Comparison of ENCODE assay signal across 12 cellular contexts in genomic region chr9:120924698-120925534, GRCh38. TPM values are rescaled to one million over a fixed set of nuclear protein-coding genes. Genes with fewer than 3 reads are reported as not detected.
DNase-seq lines count a peak whose midpoint lies in the region; ATAC-seq and TF ChIP-seq lines count a peak whose summit lies in the region.
"Had no signal": no experiment of that assay in that cellular context is flagged by ENCODE, and none has a peak within 500 bp of the region (broad histone marks: within the 10 kb centered on the region; RNA-seq: fewer than 3 reads in every experiment).

No MANE protein-coding gene starts in this region.

- POLR2A ChIA-PET in RWPE1 (lab: Yijun Ruan, JAX; ENCODE audit: low non-redundant PET) = no interaction called here
- POLR2A ChIA-PET in SK-N-SH (lab: Yijun Ruan, JAX) = no interaction called here

- no peaks in the 10 kb centered on the region for H3K9me2 ChIP-seq in SK-N-SH

- H3F3A ChIP-seq in SK-N-SH (replicated peaks; ENCODE audit: insufficient read depth) = peaks cover 5% of the 10 kb centered on the region

- H3K9me3 Mint-ChIP-seq in stimulated activated memory B cell treated with anti-CD40 and anti-IgM and Interleukin-4, amounts not matched to agents 10 μg/mL and 1 μg/mL and 100 μg/mL, for 72 hours = no peaks in the 10 kb centered on the region

- H3K36me3 ChIP-seq in duodenal mucosa (ENCODE audit: control insufficient read depth in 1 of 2, insufficient read depth in 2 of 2, low read length in 2 of 2) (no peaks in the 10 kb centered on the region), SK-N-SH (replicated peaks in 1 of 2; ENCODE audit: control insufficient read depth in 1 of 2, insufficient read depth in 2 of 2, low read length in 1 of 2) (no peaks in the 10 kb centered on the region)
- H3K36me3 ChIP-seq: brain microvascular endothelial cell had no signal

- no peak for TF ChIP-seq EP300 in SK-N-SH (IDR thresholded peaks at IDR 0.05; ENCODE audit: borderline replicate concordance in 1 of 2, low read depth in 1 of 2, low read length in 1 of 2)

- no peaks in the 10 kb centered on the region for H3K27me3 Mint-ChIP-seq in stimulated activated memory B cell treated with anti-CD40 and anti-IgM and Interleukin-4, amounts not matched to agents 10 μg/mL and 1 μg/mL and 100 μg/mL, for 72 hours

- H3K9ac ChIP-seq in duodenal mucosa (ENCODE audit: low read depth in 1 of 2, low read length in 2 of 2) = peak overlapping the region; percentile 41 to 48
- H3K9ac ChIP-seq in SK-N-SH = no peak overlapping the region

- H3K4me2 ChIP-seq in SK-N-SH = no peak overlapping the region

- no peaks in the 10 kb centered on the region for H3K9me3 ChIP-seq in duodenal mucosa (ENCODE audit: control insufficient read depth in 1 of 2, low read length in 2 of 2)
- H3K9me3 ChIP-seq in SK-N-SH = no peaks in the 10 kb centered on the region

- no peak for TF ChIP-seq RAD21 in SK-N-SH (IDR thresholded peaks at IDR 0.05; ENCODE audit: low read length)

- peaks cover 59% of the 10 kb centered on the region for H3K36me3 Mint-ChIP-seq in stimulated activated memory B cell treated with anti-CD40 and anti-IgM and Interleukin-4, amounts not matched to agents 10 μg/mL and 1 μg/mL and 100 μg/mL, for 72 hours

- peak overlapping the region; percentile 30 to 42 for H3K4me3 ChIP-seq in duodenal mucosa (ENCODE audit: low read depth in 1 of 2, low read length in 2 of 2)
- no peak overlapping the region for H3K4me3 ChIP-seq in SK-N-SH (ENCODE audit: low read depth in 2 of 2, low read length in 1 of 2)

- no peaks in the 10 kb centered on the region for H3K79me2 ChIP-seq in SK-N-SH (ENCODE audit: insufficient read depth)

- H3K27me3 ChIP-seq in duodenal mucosa (ENCODE audit: control insufficient read depth in 1 of 2, insufficient read depth in 2 of 2, low read length in 2 of 2) = no peaks in the 10 kb centered on the region
- H3K27me3 ChIP-seq in SK-N-SH (ENCODE audit: insufficient read depth) = no peaks in the 10 kb centered on the region
- H3K27me3 ChIP-seq: brain microvascular endothelial cell had no signal

- peaks cover 91% of the 10 kb centered on the region for H3K4me1 Mint-ChIP-seq in stimulated activated memory B cell treated with anti-CD40 and anti-IgM and Interleukin-4, amounts not matched to agents 10 μg/mL and 1 μg/mL and 100 μg/mL, for 72 hours

- H3K4me1 ChIP-seq in duodenal mucosa (ENCODE audit: control insufficient read depth in 1 of 2, insufficient read depth in 2 of 2, low read length in 2 of 2) (peaks cover 5 to 8% of the 10 kb centered on the region in 2 donors), SK-N-SH (ENCODE audit: control insufficient read depth in 1 of 2, insufficient read depth in 2 of 2, low read depth in 1 of 2, low read length in 1 of 2) (peaks cover 22 to 45% of the 10 kb centered on the region in 2 experiments)

- H3K27ac ChIP-seq in RWPE1 (0 out of 2 replicates have a peak overlapping the region, but pooled peaks have one; percentile 0), duodenal mucosa (ENCODE audit: low read depth, low read length) (no peak overlapping the region), SK-N-SH (ENCODE audit: low read depth in 2 of 2, low read length in 1 of 2) (no peak overlapping the region)
- H3K27ac ChIP-seq: 22Rv1 had no signal

- DNase-seq in NCI-H82 (lab: John Stamatoyannopoulos, UW) (peak; percentile 18), NCI-H82 treated with DMSO at 0.1 percent for 48 hours (lab: John Stamatoyannopoulos, UW; ENCODE audit: unreplicated experiment) (no peak), RWPE1 (ENCODE audit: low spot score) (no peak), SK-N-SH (no peak), COLO829 (ENCODE audit: low spot score) (no peak)
- DNase-seq: brain microvascular endothelial cell, NCI-H2227 treated with DMSO at 0.1 percent for 48 hours, T1000 had no signal

- peak overlapping the region; percentile 94 for H3K4me3 Mint-ChIP-seq in stimulated activated memory B cell treated with anti-CD40 and anti-IgM and Interleukin-4, amounts not matched to agents 10 μg/mL and 1 μg/mL and 100 μg/mL, for 72 hours

- peak overlapping the region; percentile 98 for H3K27ac Mint-ChIP-seq in stimulated activated memory B cell treated with anti-CD40 and anti-IgM and Interleukin-4, amounts not matched to agents 10 μg/mL and 1 μg/mL and 100 μg/mL, for 72 hours

- CTCF ChIA-PET in RWPE1 (lab: Yijun Ruan, JAX) = interaction anchor here (0.7 kb wide), 1 partner anchor 47 kb away, joined by 3 read pairs; no protein-coding TSS in a partner anchor
- CTCF ChIA-PET in SK-N-SH (lab: Yijun Ruan, JAX) = interaction anchor here (1.1 to 6.3 kb wide), 2 partner anchors 11 to 61 kb away, joined by 3 to 42 read pairs; no protein-coding TSS in a partner anchor

- no peak overlapping the region for H2AFZ ChIP-seq in SK-N-SH (ENCODE audit: low read depth)

- WGBS in SK-N-SH (ENCODE audit: low lambda C conversion rate) = 90% methylated on average over 11 of the region's 11 CpGs

- TF ChIP-seq CTCF in RWPE1 (conservative IDR thresholded peaks at IDR 0.05; ENCODE audit: low read depth) (no peak), SK-N-SH (IDR thresholded peaks at IDR 0.05) (no peak)

- peak; percentile 34 for ATAC-seq in stimulated activated memory B cell treated with anti-CD40 and anti-IgM and Interleukin-4, amounts not matched to agents 10 μg/mL and 1 μg/mL and 100 μg/mL, for 72 hours
- ATAC-seq in HG03039 (IDR thresholded peaks at IDR 0.05; ENCODE audit: unreplicated experiment) = no peak

- H4K20me1 ChIP-seq in SK-N-SH (ENCODE audit: insufficient read depth) = no peaks in the 10 kb centered on the region

TF ChIP-seq in SK-N-SH, 30 proteins besides CTCF, POLR2A, EP300 and RAD21:
- TF ChIP-seq TEAD4 (IDR thresholded peaks at IDR 0.05; ENCODE audit: borderline replicate concordance, insufficient read depth) (no peak), TAF1 (IDR thresholded peaks at IDR 0.05; ENCODE audit: borderline replicate concordance, low read depth, low read length) (no peak), FOSL2 (IDR thresholded peaks at IDR 0.05; ENCODE audit: borderline replicate concordance, low read depth) (no peak), RCOR1 (IDR thresholded peaks at IDR 0.05; ENCODE audit: low read length) (no peak), TCF12 (IDR thresholded peaks at IDR 0.05) (no peak), SMC3 (IDR thresholded peaks at IDR 0.05; ENCODE audit: low read depth, low read length) (no peak), MAX (IDR thresholded peaks at IDR 0.05; ENCODE audit: low read depth) (no peak), MXI1 (IDR thresholded peaks at IDR 0.05; ENCODE audit: low read depth, low read length) (no peak), GATA2 (CRISPR knock-in tag; IDR thresholded peaks at IDR 0.05) (no peak), ELF1 (IDR thresholded peaks at IDR 0.05) (no peak), GABPA (IDR thresholded peaks at IDR 0.05; ENCODE audit: low read depth) (no peak)
TF ChIP-seq in SK-N-SH: peak in this region for 0.

RNA-seq across cellular contexts. Expression of gene TRAF1, which starts 1.7 kb away (rescaled TPM):
- polyA plus RNA-seq in SK-N-SH (2012; rRNA removed) = 1.2 and 1.5 TPM in 2 replicates
- 0.54 and 0.84 TPM in 2 replicates for polyA plus RNA-seq in SK-N-SH (2012; cell fraction: cytosol; rRNA removed)
- 3.0 and 3.6 TPM in 2 replicates for polyA plus RNA-seq in SK-N-SH (2012; cell fraction: nucleus; rRNA removed)

RNA-seq across cellular contexts. Expression of gene PHF19, which starts 47.9 kb away (rescaled TPM):
- polyA plus RNA-seq in SK-N-SH (2012; rRNA removed) = 24.5 and 33.4 TPM in 2 replicates
- 18.0 and 25.0 TPM in 2 replicates for polyA plus RNA-seq in SK-N-SH (2012; cell fraction: cytosol; rRNA removed)
- polyA plus RNA-seq in SK-N-SH (2012; cell fraction: nucleus; rRNA removed) = 38.5 and 64.8 TPM in 2 replicates

Comparison
In these comparisons a context has a peak if more than half of its experiments do, and no peak if none do; other contexts are left out.
1. H3K4me3 ChIP-seq: peak in duodenal mucosa (2 of 2); none in SK-N-SH (0 of 2).